27 cellular contexts compared by ENCODE assay signal in the genomic region with DNA sequence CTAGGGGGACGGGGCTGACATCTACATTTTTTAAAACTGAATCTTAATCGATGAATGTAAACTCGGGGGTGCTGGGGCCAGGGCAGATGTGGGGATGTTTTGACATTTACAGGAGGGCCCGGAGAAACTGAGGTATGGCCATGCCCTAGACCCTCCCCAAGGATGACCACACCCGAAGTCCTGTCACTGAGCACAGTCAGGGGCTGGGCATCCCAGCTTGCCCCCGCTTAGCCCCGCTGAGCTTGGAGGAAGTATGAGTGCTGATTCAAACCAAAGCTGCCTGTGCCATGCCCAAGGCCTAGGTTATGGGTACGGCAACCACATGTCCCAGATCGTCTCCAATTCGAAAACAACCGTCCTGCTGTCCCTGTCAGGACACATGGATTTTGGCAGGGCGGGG. TPM values are rescaled to one million over a fixed set of nuclear protein-coding genes. Genes with fewer than 3 reads are reported as not detected.
A peak's percentile ranks its signal among the peaks of the same experiment; 100 is the strongest.
DNase-seq lines count a peak whose midpoint lies in the region; ATAC-seq, FAIRE-seq and TF ChIP-seq lines count a peak whose summit lies in the region.
"Had no signal": no experiment of that assay in that cellular context is flagged by ENCODE, and none has a peak within 500 bp of the region (broad histone marks: within the 10 kb centered on the region; RNA-seq: fewer than 3 reads in every experiment).

No MANE protein-coding gene starts in this region.

- no peaks in the 10 kb centered on the region for H3K27me3 ChIP-seq in DND-41 (ENCODE audit: insufficient read depth, low read length, poor library complexity)
- no peaks in the 10 kb centered on the region for H3K27me3 ChIP-seq in brain microvascular endothelial cell (replicated peaks)
- H3K27me3 ChIP-seq: gastrocnemius medialis, SJSA1 had no signal

- FAIRE-seq in HTR-8/SVneo (lab: Jason Lieb, UNC) = peak; percentile 62
- FAIRE-seq: endometrium, GM12878, RCC 7860 had no signal

- no peaks in the 10 kb centered on the region for H3K9me3 ChIP-seq in DND-41 (ENCODE audit: insufficient read depth, low read length, severe bottlenecking)
- H3K9me3 ChIP-seq: gastrocnemius medialis, SJSA1 had no signal

- H3K36me3 Mint-ChIP-seq in chondrocyte (ENCODE audit: low read depth) = no peaks in the 10 kb centered on the region
- H3K36me3 Mint-ChIP-seq in osteocyte (ENCODE audit: unreplicated experiment) = no peaks in the 10 kb centered on the region
- H3K36me3 Mint-ChIP-seq in naive thymus-derived CD8-positive, alpha-beta T cell = no peaks in the 10 kb centered on the region
- H3K36me3 Mint-ChIP-seq: activated naive CD4-positive, alpha-beta T cell treated with anti-CD3 and anti-CD28 coated beads, Interleukin-2, amount 50 U/mL, for 24 hours; mesothelial cell of epicardium; naive thymus-derived CD4-positive, alpha-beta T cell; T-cell; type B pancreatic cell had no signal

- H3K36me3 ChIP-seq in DND-41 (ENCODE audit: insufficient read depth, low read length) = no peaks in the 10 kb centered on the region
- H3K36me3 ChIP-seq in brain microvascular endothelial cell (replicated peaks) = no peaks in the 10 kb centered on the region
- H3K36me3 ChIP-seq: gastrocnemius medialis, SJSA1 had no signal

- no peak overlapping the region for H3K9ac ChIP-seq in DND-41 (ENCODE audit: low read depth, low read length)

- 0 out of 2 replicates have a peak overlapping the region, but pooled peaks have one; percentile 78 for H2AFZ ChIP-seq in DND-41 (ENCODE audit: low read depth, low read length)

- H3K27me3 Mint-ChIP-seq in chondrocyte (ENCODE audit: low read depth) (no peaks in the 10 kb centered on the region), osteocyte (ENCODE audit: unreplicated experiment) (no peaks in the 10 kb centered on the region)
- peaks cover 0 to 2% (median 0%) of the 10 kb centered on the region in 5 donors for H3K27me3 Mint-ChIP-seq in naive thymus-derived CD8-positive, alpha-beta T cell
- H3K27me3 Mint-ChIP-seq: activated naive CD4-positive, alpha-beta T cell treated with anti-CD3 and anti-CD28 coated beads, Interleukin-2, amount 50 U/mL, for 24 hours had no signal

- no peak for ATAC-seq in DND-41 (ENCODE audit: insufficient read depth, low read depth)
- no peak for ATAC-seq in naive thymus-derived CD8-positive, alpha-beta T cell
- ATAC-seq in HG03457 (IDR thresholded peaks at IDR 0.05; ENCODE audit: unreplicated experiment) = no peak
- ATAC-seq: gastrocnemius medialis; GM12878; naive thymus-derived CD4-positive, alpha-beta T cell; T-cell had no signal

- H3K79me2 ChIP-seq in DND-41 (ENCODE audit: insufficient read depth, low read length) = no peaks in the 10 kb centered on the region

- H3K27ac ChIP-seq in DND-41 (ENCODE audit: low read length) (no peak overlapping the region), brain microvascular endothelial cell (no peak overlapping the region)
- H3K27ac ChIP-seq: gastrocnemius medialis had no signal

- H3K4me3 Mint-ChIP-seq in chondrocyte (ENCODE audit: unreplicated experiment) (no peak overlapping the region), osteocyte (ENCODE audit: unreplicated experiment) (peak overlapping the region; percentile 14)
- peak overlapping the region in 3 of 10 donors; percentile 10 to 61 (median 48) for H3K4me3 Mint-ChIP-seq in naive thymus-derived CD8-positive, alpha-beta T cell

- H3K4me3 ChIP-seq in DND-41 (ENCODE audit: low read depth in 1 of 2, low read length in 2 of 2) (no peak overlapping the region), brain microvascular endothelial cell (ENCODE audit: low read depth, low read length) (no peak overlapping the region)
- H3K4me3 ChIP-seq: GM12878 had no signal

- no peak overlapping the region for H3K27ac Mint-ChIP-seq in chondrocyte (ENCODE audit: unreplicated experiment)
- H3K27ac Mint-ChIP-seq in osteocyte (ENCODE audit: unreplicated experiment) = no peak overlapping the region
- peak overlapping the region in 1 of 10 donors; percentile 48 for H3K27ac Mint-ChIP-seq in naive thymus-derived CD8-positive, alpha-beta T cell
- H3K27ac Mint-ChIP-seq: activated naive CD4-positive, alpha-beta T cell treated with anti-CD3 and anti-CD28 coated beads, Interleukin-2, amount 50 U/mL, for 24 hours; activated T-helper 1 cell treated with anti-CD3 and anti-CD28 coated beads, Interleukin-12 subunit alpha, Interleukin-12 subunit beta, Interleukin-2, Interleukin-4 antibody, amounts not matched to agents 30 ng/mL and 10 ng/mL and 1 ng/mL, durations not matched to agents 14 hours and 24 hours and 36 hours; dendritic cell treated with granulocyte-macrophage colony-stimulating factor and Interleukin-4, amounts not matched to agents 40 ng/mL and 50 ng/mL, for 4 days; mesothelial cell of epicardium; T-cell; type B pancreatic cell had no signal

- in situ Hi-C loops in brain microvascular endothelial cell (cut with HindIII; ENCODE audit: low pct_ligation_motif_present, low sequenced_read_pairs) = loop anchor here (25.0 kb wide), 1 partner anchor 107 kb away; the partner anchor contains the start of gene EFTUD2

- no peaks in the 10 kb centered on the region for H4K20me1 ChIP-seq in DND-41 (ENCODE audit: insufficient read depth, low read length)

- DNase-seq in DND-41 = no peak
- no peak for DNase-seq in HTR-8/SVneo (ENCODE audit: insufficient read length, low spot score)
- DNase-seq in chondrocyte (ENCODE audit: low spot score) = peak; percentile 41
- no peak for DNase-seq in osteocyte (ENCODE audit: extremely low spot score, unreplicated experiment)
- no peak for DNase-seq in naive thymus-derived CD8-positive, alpha-beta T cell
- no peak for DNase-seq in brain microvascular endothelial cell
- DNase-seq: activated CD4-positive, alpha-beta T cell treated with anti-CD3 and anti-CD28 coated beads, Interleukin-2, amount 50 U/mL, for 48 hours; activated CD4-positive, CD25-positive, alpha-beta regulatory T cell; amygdala; C1 segment of cervical spinal cord; COR-L47; gastrocnemius medialis; naive thymus-derived CD4-positive, alpha-beta T cell; NCI-H1092; NCI-H187 treated with DMSO at 0.1 percent for 48 hours; retina; T-cell had no signal

- POLR2A ChIA-PET in naive thymus-derived CD8-positive, alpha-beta T cell (lab: Charles Lee) = interaction anchor here (0.5 to 0.8 kb wide), 3 partner anchors 9 to 31 kb away, joined by 3 read pairs; no protein-coding TSS in a partner anchor

- H3K4me1 ChIP-seq in DND-41 (ENCODE audit: insufficient read depth, low read length) = peaks cover 26% of the 10 kb centered on the region

- H3K4me1 Mint-ChIP-seq in chondrocyte (ENCODE audit: low read depth) (peaks cover 11% of the 10 kb centered on the region), osteocyte (ENCODE audit: unreplicated experiment) (peaks cover 12% of the 10 kb centered on the region)
- peaks cover 0 to 23% (median 17%) of the 10 kb centered on the region in 4 donors for H3K4me1 Mint-ChIP-seq in naive thymus-derived CD8-positive, alpha-beta T cell

- H3K9me3 Mint-ChIP-seq in chondrocyte (ENCODE audit: low read depth) (no peaks in the 10 kb centered on the region), osteocyte (ENCODE audit: unreplicated experiment) (no peaks in the 10 kb centered on the region)
- H3K9me3 Mint-ChIP-seq in naive thymus-derived CD8-positive, alpha-beta T cell = no peaks in the 10 kb centered on the region
- H3K9me3 Mint-ChIP-seq: activated naive CD4-positive, alpha-beta T cell treated with anti-CD3 and anti-CD28 coated beads, Interleukin-2, amount 50 U/mL, for 24 hours; activated T-helper 1 cell treated with anti-CD3 and anti-CD28 coated beads, Interleukin-12 subunit alpha, Interleukin-12 subunit beta, Interleukin-2, Interleukin-4 antibody, amounts not matched to agents 30 ng/mL and 10 ng/mL and 1 ng/mL, durations not matched to agents 14 hours and 24 hours and 36 hours; dendritic cell treated with granulocyte-macrophage colony-stimulating factor and Interleukin-4, amounts not matched to agents 40 ng/mL and 50 ng/mL, for 4 days; mesothelial cell of epicardium; naive thymus-derived CD4-positive, alpha-beta T cell; T-cell; type B pancreatic cell had no signal

- TF ChIP-seq CTCF in DND-41 (IDR thresholded peaks at IDR 0.05; ENCODE audit: borderline replicate concordance, extremely low read depth, low read length, poor library complexity, severe bottlenecking) = no peak
- TF ChIP-seq CTCF in chondrocyte (IDR thresholded peaks at IDR 0.05) = no peak
- no peak for TF ChIP-seq CTCF in osteocyte (IDR thresholded peaks at IDR 0.05)
- no peak for TF ChIP-seq CTCF in brain microvascular endothelial cell (IDR thresholded peaks at IDR 0.05; ENCODE audit: low read depth, low read length, missing control alignments)

- H3K4me2 ChIP-seq in DND-41 (ENCODE audit: insufficient read depth, low read length) = no peak overlapping the region

RNA-seq across cellular contexts. Expression of gene ADAM11, which starts 21.4 kb away (rescaled TPM):
- total RNA-seq in chondrocyte (0.44 to 0.49 TPM (median 0.47 TPM) in 3 replicates), osteocyte (1.0 and 1.7 TPM in 2 replicates)
- under 1 TPM; 0.86 to 0.93 TPM for total RNA-seq in naive thymus-derived CD8-positive, alpha-beta T cell
- under 1 TPM; 0.17 to 0.46 (median 0.19) TPM for polyA plus RNA-seq in naive thymus-derived CD8-positive, alpha-beta T cell

RNA-seq across cellular contexts. Expression of gene GJC1, which starts 49.9 kb away (rescaled TPM):
- total RNA-seq in chondrocyte (26.8 to 50.5 TPM (median 46.4 TPM) in 3 replicates), osteocyte (40.6 and 43.0 TPM in 2 replicates)
- not detected for total RNA-seq in naive thymus-derived CD8-positive, alpha-beta T cell
- not detected for polyA plus RNA-seq in naive thymus-derived CD8-positive, alpha-beta T cell
- polyA plus RNA-seq: naive thymus-derived CD4-positive, alpha-beta T cell had no signal

Comparison
In these comparisons a context has a peak if more than half of its experiments do, and no peak if none do; other contexts are left out.
1. RNA of gene GJC1, which starts 49.9 kb away (total RNA-seq): 26.8 to 50.5 TPM in chondrocyte and 40.6 to 43.0 TPM in osteocyte; not detected in naive thymus-derived CD8-positive, alpha-beta T cell; every median in the first group is over 10 times any median in the second.